Comparison of ENCODE assay signal across 8 cellular contexts in genomic region chr7:77199008-77199966, GRCh38. TPM values are rescaled to one million over a fixed set of nuclear protein-coding genes. Genes with fewer than 3 reads are reported as not detected.
DNase-seq lines count a peak whose midpoint lies in the region; ATAC-seq and TF ChIP-seq lines count a peak whose summit lies in the region.

FGL2 (minus strand) TSS chr7:77199819; CDS start chr7:77199793, 26 bp downstream.

- TF ChIP-seq CTCF in adrenal gland (IDR thresholded peaks at IDR 0.05) = no peak

- no peaks in the 10 kb centered on the region for H3K36me3 ChIP-seq in adrenal gland (replicated peaks in 1 of 2)

- ATAC-seq in GM18511 (IDR thresholded peaks at IDR 0.05; ENCODE audit: unreplicated experiment) (peak; percentile 23), sciatic nerve (peak; percentile 96)

- H3K27me3 ChIP-seq in adrenal gland = no peaks in the 10 kb centered on the region

- DNase-seq in NCI-H69 (lab: John Stamatoyannopoulos, UW) (peak; percentile 79), adrenal gland (peak; percentile 46 to 73 (median 55)), hippocampal formation (lab: John Stamatoyannopoulos, UW) (peak; percentile 32 to 39), sciatic nerve (ENCODE audit: low spot score) (peak; percentile 76), GM19240 (ENCODE audit: insufficient read length, low spot score) (no peak), NCI-H1436 treated with DMSO at 0.1 percent for 48 hours (lab: John Stamatoyannopoulos, UW) (no peak)
- DNase-seq in NK-92 treated with Interleukin-12 subunit alpha and Interleukin-12 subunit beta, amount 100 ng/mL, for 24 hours (lab: John Stamatoyannopoulos, UW) = no peak

- intact Hi-C loops in adrenal gland (cut with DNase I) (no loop called here), sciatic nerve (cut with DNase I) (no loop called here)

- H3K4me1 ChIP-seq in adrenal gland (replicated peaks in 1 of 2) = peaks cover 0 to 4% of the 10 kb centered on the region in 2 donors

- H3K9me3 ChIP-seq in adrenal gland (replicated peaks in 1 of 3) = no peaks in the 10 kb centered on the region

- 28 to 38% (median 31%) methylated on average over 15 of the region's 15 CpGs for WGBS in adrenal gland, 4 donors

- peak within 1 kb of the TSS in 2 of 4 donors; percentile 17 to 49 for H3K4me3 ChIP-seq in adrenal gland

- TF ChIP-seq POLR2A in adrenal gland (IDR thresholded peaks at IDR 0.05) = peak; percentile 25 to 46

- peak within 1 kb of the TSS in 3 of 5 donors; percentile 26 to 45 (median 43) for H3K27ac ChIP-seq in adrenal gland

RNA-seq across cellular contexts. Expression of gene FGL2, which starts in this region (rescaled TPM):
- total RNA-seq in adrenal gland = 10 to 100 TPM; 16.2 to 71.7 (median 29.4) TPM
- 10 to 100 TPM in 1 of 3 donors, 1 to 10 TPM in 2; 4.8 to 18.0 (median 6.8) TPM for polyA plus RNA-seq in adrenal gland
- total RNA-seq in sciatic nerve = 269 TPM

Comparison
In these comparisons a context has a peak if more than half of its experiments do, and no peak if none do; other contexts are left out.
1. DNase-seq: peak in NCI-H69 (single experiment), adrenal gland (7 of 7), hippocampal formation (2 of 2) and sciatic nerve (single experiment); none in GM19240 (single experiment), NK-92 treated with Interleukin-12 subunit alpha and Interleukin-12 subunit beta, amount 100 ng/mL, for 24 hours (single experiment) and NCI-H1436 treated with DMSO at 0.1 percent for 48 hours (single experiment).